ENCODE assay signal across 8 cellular contexts in the genomic region with DNA sequence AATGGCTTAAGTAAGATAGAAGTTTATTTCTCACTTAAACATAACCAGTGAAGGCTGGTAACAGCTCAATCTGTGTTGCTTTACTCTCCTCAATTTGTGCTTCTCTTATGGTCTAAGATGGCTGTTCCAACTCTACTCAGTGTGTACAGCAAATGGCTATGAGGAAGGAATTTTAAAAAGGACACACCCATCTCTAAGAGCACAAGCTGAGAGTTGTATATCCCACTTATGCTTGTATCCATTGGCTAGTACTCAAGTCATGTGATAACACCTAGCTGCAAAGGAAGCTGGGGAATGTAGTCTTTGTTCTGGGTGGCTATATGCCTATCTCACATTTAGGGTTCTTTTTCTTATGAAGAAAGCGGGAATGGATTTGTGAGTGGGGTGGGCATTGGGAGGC.
DNase-seq lines count a peak whose midpoint lies in the region; ATAC-seq lines count a peak whose summit lies in the region.

No MANE protein-coding gene starts in this region.

- no peak overlapping the region for H3K4me3 Mint-ChIP-seq in activated CD8-positive, alpha-beta memory T cell treated with anti-CD3 and anti-CD28 coated beads, Interleukin-2, amount 10 ng/mL, durations not matched to agents 7 days and 5 days
- no peak overlapping the region for H3K4me3 Mint-ChIP-seq in activated T-helper 17 cell treated with anti-CD3 and anti-CD28 coated beads, Interleukin-2, amount 50 U/mL, for 72 hours
- H3K4me3 Mint-ChIP-seq in stimulated activated naive B cell treated with anti-CD40 and anti-IgM and Interleukin-4, amounts not matched to agents 10 μg/mL and 1 μg/mL and 100 μg/mL, for 72 hours, result no peak overlapping the region

- intact Hi-C loops in posterior vena cava (cut with DNase I), result no loop called here

- no peaks in the 10 kb centered on the region for H3K4me1 Mint-ChIP-seq in activated CD8-positive, alpha-beta memory T cell treated with anti-CD3 and anti-CD28 coated beads, Interleukin-2, amount 10 ng/mL, durations not matched to agents 7 days and 5 days
- H3K4me1 Mint-ChIP-seq in activated T-helper 17 cell treated with anti-CD3 and anti-CD28 coated beads, Interleukin-2, amount 50 U/mL, for 72 hours, result no peaks in the 10 kb centered on the region
- H3K4me1 Mint-ChIP-seq in stimulated activated naive B cell treated with anti-CD40 and anti-IgM and Interleukin-4, amounts not matched to agents 10 μg/mL and 1 μg/mL and 100 μg/mL, for 72 hours, result no peaks in the 10 kb centered on the region

- no peak for DNase-seq in activated CD8-positive, alpha-beta memory T cell treated with anti-CD3 and anti-CD28 coated beads, Interleukin-2, amount 10 ng/mL, durations not matched to agents 7 days and 5 days
- no peak for DNase-seq in activated CD8-positive, alpha-beta memory T cell treated with anti-CD3 and anti-CD28 coated beads, Interleukin-2, amount 50 U/mL, for 48 hours
- DNase-seq in stimulated activated naive B cell treated with anti-CD40 and anti-IgM and Interleukin-4, amounts not matched to agents 10 μg/mL and 1 μg/mL and 100 μg/mL, for 72 hours, result peak; percentile 4
- no peak for DNase-seq in stimulated activated CD4-positive, alpha-beta T cell treated with anti-CD3 and anti-CD28 coated beads, Interleukin-12 subunit alpha, Interleukin-12 subunit beta, amount 100 ng/mL, for 4 hours
- DNase-seq in posterior vena cava (ENCODE audit: low spot score), result no peak

- no peaks in the 10 kb centered on the region for H3K9me3 Mint-ChIP-seq in activated CD8-positive, alpha-beta memory T cell treated with anti-CD3 and anti-CD28 coated beads, Interleukin-2, amount 10 ng/mL, durations not matched to agents 7 days and 5 days (ENCODE audit: low read depth)
- no peaks in the 10 kb centered on the region for H3K9me3 Mint-ChIP-seq in activated T-helper 17 cell treated with anti-CD3 and anti-CD28 coated beads, Interleukin-2, amount 50 U/mL, for 72 hours
- peaks cover 2 to 4% of the 10 kb centered on the region in 2 donors for H3K9me3 Mint-ChIP-seq in stimulated activated naive B cell treated with anti-CD40 and anti-IgM and Interleukin-4, amounts not matched to agents 10 μg/mL and 1 μg/mL and 100 μg/mL, for 72 hours

- H3K27me3 Mint-ChIP-seq in activated CD8-positive, alpha-beta memory T cell treated with anti-CD3 and anti-CD28 coated beads, Interleukin-2, amount 10 ng/mL, durations not matched to agents 7 days and 5 days, result no peaks in the 10 kb centered on the region
- H3K27me3 Mint-ChIP-seq in activated T-helper 17 cell treated with anti-CD3 and anti-CD28 coated beads, Interleukin-2, amount 50 U/mL, for 72 hours, result no peaks in the 10 kb centered on the region
- peaks cover 0 to 9% of the 10 kb centered on the region in 2 donors for H3K27me3 Mint-ChIP-seq in stimulated activated naive B cell treated with anti-CD40 and anti-IgM and Interleukin-4, amounts not matched to agents 10 μg/mL and 1 μg/mL and 100 μg/mL, for 72 hours

- ATAC-seq in activated CD8-positive, alpha-beta memory T cell treated with anti-CD3 and anti-CD28 coated beads, Interleukin-2, amount 10 ng/mL, durations not matched to agents 7 days and 5 days, result peak; percentile 49
- ATAC-seq in HG03571 (IDR thresholded peaks at IDR 0.05; ENCODE audit: unreplicated experiment) (peak; percentile 57), HG03135 (IDR thresholded peaks at IDR 0.05; ENCODE audit: unreplicated experiment) (no peak)
- peak; percentile 32 for ATAC-seq in activated T-helper 17 cell treated with anti-CD3 and anti-CD28 coated beads, Interleukin-2, amount 50 U/mL, for 72 hours (replicated peaks)
- peak; percentile 68 to 94 for ATAC-seq in stimulated activated naive B cell treated with anti-CD40 and anti-IgM and Interleukin-4, amounts not matched to agents 10 μg/mL and 1 μg/mL and 100 μg/mL, for 72 hours (replicated peaks)

- peaks cover 23% of the 10 kb centered on the region for H3K36me3 Mint-ChIP-seq in activated CD8-positive, alpha-beta memory T cell treated with anti-CD3 and anti-CD28 coated beads, Interleukin-2, amount 10 ng/mL, durations not matched to agents 7 days and 5 days
- H3K36me3 Mint-ChIP-seq in activated T-helper 17 cell treated with anti-CD3 and anti-CD28 coated beads, Interleukin-2, amount 50 U/mL, for 72 hours (ENCODE audit: low read depth), result peaks cover 45% of the 10 kb centered on the region
- no peaks in the 10 kb centered on the region for H3K36me3 Mint-ChIP-seq in stimulated activated naive B cell treated with anti-CD40 and anti-IgM and Interleukin-4, amounts not matched to agents 10 μg/mL and 1 μg/mL and 100 μg/mL, for 72 hours

- CTCF ChIA-PET in activated CD8-positive, alpha-beta memory T cell treated with anti-CD3 and anti-CD28 coated beads, Interleukin-2, amount 10 ng/mL, durations not matched to agents 7 days and 5 days (lab: Charles Lee), result interaction anchor here (1.4 kb wide), 1 partner anchor 48 kb away, joined by 3 read pairs; no protein-coding TSS in a partner anchor

- H3K27ac Mint-ChIP-seq in activated CD8-positive, alpha-beta memory T cell treated with anti-CD3 and anti-CD28 coated beads, Interleukin-2, amount 10 ng/mL, durations not matched to agents 7 days and 5 days, result no peak overlapping the region
- H3K27ac Mint-ChIP-seq in activated T-helper 17 cell treated with anti-CD3 and anti-CD28 coated beads, Interleukin-2, amount 50 U/mL, for 72 hours, result no peak overlapping the region
- H3K27ac Mint-ChIP-seq in stimulated activated naive B cell treated with anti-CD40 and anti-IgM and Interleukin-4, amounts not matched to agents 10 μg/mL and 1 μg/mL and 100 μg/mL, for 72 hours, result no peak overlapping the region
